9 cellular contexts compared by ENCODE assay signal in genomic region chr9:121331992-121332685, GRCh38. TPM values are rescaled to one million over a fixed set of nuclear protein-coding genes. Genes with fewer than 3 reads are reported as not detected.
A peak's percentile ranks its signal among the peaks of the same experiment; 100 is the strongest.
DNase-seq lines count a peak whose midpoint lies in the region; ATAC-seq and TF ChIP-seq lines count a peak whose summit lies in the region.
"Had no signal": no experiment of that assay in that cellular context is flagged by ENCODE, and none has a peak within 500 bp of the region (broad histone marks: within the 10 kb centered on the region; RNA-seq: fewer than 3 reads in every experiment).

No MANE protein-coding gene starts in this region.

- WGBS in adrenal gland, 4 donors, result 67 to 81% (median 80%) methylated on average over 8 to 14 of the region's 14 CpGs

- H3K27me3 Mint-ChIP-seq in activated T-cell treated with anti-CD3 and anti-CD28 coated beads, Interleukin-2, amount 50 U/mL, for 72 hours (ENCODE audit: low read depth), result no peaks in the 10 kb centered on the region

- DNase-seq in BJ (ENCODE audit: low read depth), result peak; percentile 21
- no peak for DNase-seq in adrenal gland
- DNase-seq in foreskin melanocyte, result peak; percentile 21
- no peak for DNase-seq in retinal pigment epithelial cell (ENCODE audit: low read depth)
- no peak for DNase-seq in activated gamma-delta T cell (lab: John Stamatoyannopoulos, UW)
- no peak for DNase-seq in activated T-cell treated with anti-CD3 and anti-CD28 coated beads, Interleukin-2, amount 50 U/mL, for 72 hours
- DNase-seq in activated CD4-positive, alpha-beta T cell treated with anti-CD3 and anti-CD28 coated beads, Interleukin-2, amount 50 U/mL, for 1 hour, result no peak
- DNase-seq: kidney glomerular epithelial cell had no signal

- H3K4me1 ChIP-seq in adrenal gland (replicated peaks in 1 of 2), result peaks cover 0 to 6% of the 10 kb centered on the region in 2 donors

- CTCF ChIA-PET in BJ (lab: Yijun Ruan, JAX), result interaction anchor here (0.8 to 1.8 kb wide), 9 partner anchors 10 to 119 kb away, joined by 3 to 10 read pairs (median 4); no protein-coding TSS in a partner anchor

- no peaks in the 10 kb centered on the region for H3K27me3 ChIP-seq in BJ (ENCODE audit: control insufficient read depth, insufficient read depth, low read length)
- H3K27me3 ChIP-seq in adrenal gland, result no peaks in the 10 kb centered on the region

- H3K4me3 ChIP-seq in BJ (ENCODE audit: low read depth, low read length), result no peak overlapping the region
- H3K4me3 ChIP-seq in adrenal gland, result no peak overlapping the region
- H3K4me3 ChIP-seq in retinal pigment epithelial cell (ENCODE audit: low read length), result no peak overlapping the region

- intact Hi-C loops in adrenal gland (cut with DNase I), result no loop called here

- POLR2A ChIA-PET in BJ (lab: Charles Lee), result interaction anchor here (0.6 kb wide), 1 partner anchor 36 kb away, joined by 3 read pairs; no protein-coding TSS in a partner anchor

- no peak for TF ChIP-seq POLR2A in adrenal gland (IDR thresholded peaks at IDR 0.05)

- H3K4me1 Mint-ChIP-seq in activated T-cell treated with anti-CD3 and anti-CD28 coated beads, Interleukin-2, amount 50 U/mL, for 72 hours (ENCODE audit: low read depth), result no peaks in the 10 kb centered on the region

- H3K4me3 Mint-ChIP-seq in activated T-cell treated with anti-CD3 and anti-CD28 coated beads, Interleukin-2, amount 50 U/mL, for 72 hours, result no peak overlapping the region

- ATAC-seq in activated T-cell treated with anti-CD3 and anti-CD28 coated beads, Interleukin-2, amount 50 U/mL, for 72 hours (replicated peaks in 1 of 2), result no peak
- no peak for ATAC-seq in HG03039 (IDR thresholded peaks at IDR 0.05; ENCODE audit: unreplicated experiment)

- H3K27ac ChIP-seq in adrenal gland, result peak overlapping the region in 3 of 5 donors; percentile 38 to 70 (median 62)

- no peaks in the 10 kb centered on the region for H3K36me3 Mint-ChIP-seq in activated T-cell treated with anti-CD3 and anti-CD28 coated beads, Interleukin-2, amount 50 U/mL, for 72 hours (ENCODE audit: insufficient read depth in 2 of 2)

- TF ChIP-seq CTCF in BJ (IDR thresholded peaks at IDR 0.05; ENCODE audit: insufficient read depth, low read depth, low read length), result peak; percentile 65
- peak in 5 of 6 experiments; percentile 13 to 59 (median 42) for TF ChIP-seq CTCF in adrenal gland (IDR thresholded peaks at IDR 0.05)
- TF ChIP-seq CTCF in retinal pigment epithelial cell (conservative IDR thresholded peaks at IDR 0.05; ENCODE audit: low read depth, low read length), result peak; percentile 51

- H3K9me3 ChIP-seq in adrenal gland (replicated peaks in 1 of 3), result no peaks in the 10 kb centered on the region

- H3K36me3 ChIP-seq in BJ (ENCODE audit: control insufficient read depth, insufficient read depth, low read length), result peaks cover 36% of the 10 kb centered on the region
- H3K36me3 ChIP-seq in adrenal gland (replicated peaks in 1 of 2), result peaks cover 0 to 64% of the 10 kb centered on the region in 2 donors

- H3K9me3 Mint-ChIP-seq in activated T-cell treated with anti-CD3 and anti-CD28 coated beads, Interleukin-2, amount 50 U/mL, for 72 hours, result no peaks in the 10 kb centered on the region

- no peak overlapping the region for H3K27ac Mint-ChIP-seq in activated T-cell treated with anti-CD3 and anti-CD28 coated beads, Interleukin-2, amount 50 U/mL, for 72 hours

RNA-seq across cellular contexts. Expression of gene STOM, which starts 37.9 kb away (rescaled TPM):
- polyA plus RNA-seq in BJ (2011; rRNA removed) (223 and 275 TPM in 2 replicates), adrenal gland (100 to 1,000 TPM; 134 to 191 (median 158) TPM)
- polyA minus RNA-seq in BJ (2011; rRNA and poly(A)+ RNA removed), result 89.2 and 94.1 TPM in 2 replicates
- 100 to 1,000 TPM; 182 to 427 (median 220) TPM for total RNA-seq in adrenal gland
- 10 to 100 TPM; 63.7 to 90.6 TPM for total RNA-seq in activated T-cell treated with anti-CD3 and anti-CD28 coated beads, Interleukin-2, amount 50 U/mL, for 72 hours

Comparison
In these comparisons a context has a peak if more than half of its experiments do, and no peak if none do; other contexts are left out.
1. DNase-seq: peak in BJ (single experiment) and foreskin melanocyte (single experiment); none in adrenal gland (0 of 7), retinal pigment epithelial cell (single experiment), activated gamma-delta T cell (single experiment), activated T-cell treated with anti-CD3 and anti-CD28 coated beads, Interleukin-2, amount 50 U/mL, for 72 hours (0 of 2) and activated CD4-positive, alpha-beta T cell treated with anti-CD3 and anti-CD28 coated beads, Interleukin-2, amount 50 U/mL, for 1 hour (single experiment).
2. Peak in every context shown above with its lines, with median percentiles within 50 percentile points of each other: CTCF ChIP-seq.